32 cellular contexts compared by ENCODE assay signal in genomic region chr6:88388589-88388988, GRCh38.
"Had no signal": no experiment of that assay in that cellular context is flagged by ENCODE, and none has a peak within 500 bp of the region (broad histone marks: within the 10 kb centered on the region; RNA-seq: fewer than 3 reads in every experiment).

No MANE protein-coding gene starts in this region.

- H3K36me3 ChIP-seq: adrenal gland, ascending aorta, brain microvascular endothelial cell, breast epithelium, cardiac muscle cell had no signal

- ATAC-seq: activated naive CD4-positive, alpha-beta T cell treated with anti-CD3 and anti-CD28 coated beads, Interleukin-2, amount 50 U/mL, for 72 hours; activated naive CD8-positive, alpha-beta T cell treated with anti-CD3 and anti-CD28 coated beads, Interleukin-2, amount 50 U/mL, for 24 hours; activated T-cell treated with anti-CD3 and anti-CD28 coated beads, Interleukin-2, amount 50 U/mL, for 4 hours; activated T-cell treated with anti-CD3 and anti-CD28 coated beads, Interleukin-2, amount 50 U/mL, for 72 hours; activated T-helper 17 cell treated with anti-CD3 and anti-CD28 coated beads, Interleukin-2, amount 50 U/mL, for 72 hours; body of pancreas had no signal

- H3K4me3 ChIP-seq: adrenal gland, ascending aorta, body of pancreas, breast epithelium, cardiac muscle cell had no signal

- H3K27me3 ChIP-seq: adrenal gland, ascending aorta, body of pancreas, brain microvascular endothelial cell, breast epithelium, cardiac muscle cell had no signal

- H3K4me1 ChIP-seq: adrenal gland, ascending aorta, body of pancreas, breast epithelium had no signal

- FAIRE-seq: astrocyte, bronchial epithelial cell had no signal

- DNase-seq: activated effector memory CD4-positive, alpha-beta T cell treated with anti-CD3 and anti-CD28 coated beads, Interleukin-2, amount 50 U/mL, for 16 hours; activated effector memory CD4-positive, alpha-beta T cell treated with Interleukin-2 at 50 U/mL for 16 hours; activated gamma-delta T cell; activated gamma-delta T cell treated with Interleukin-2 at 50 U/mL for 16 hours; activated naive CD4-positive, alpha-beta T cell; activated naive CD4-positive, alpha-beta T cell treated with anti-CD3 and anti-CD28 coated beads for 36 hours; activated naive CD4-positive, alpha-beta T cell treated with anti-CD3 and anti-CD28 coated beads, Interleukin-2, amount 10 ng/mL, durations not matched to agents 7 days and 5 days; activated naive CD4-positive, alpha-beta T cell treated with anti-CD3 and anti-CD28 coated beads, Interleukin-2, amount 50 U/mL, for 16 hours; activated naive CD4-positive, alpha-beta T cell treated with Interleukin-2 at 50 U/mL for 16 hours; activated naive CD8-positive, alpha-beta T cell treated with anti-CD3 and anti-CD28 coated beads for 36 hours; activated naive CD8-positive, alpha-beta T cell treated with anti-CD3 and anti-CD28 coated beads, Interleukin-2, amount 10 ng/mL, durations not matched to agents 7 days and 5 days; activated naive CD8-positive, alpha-beta T cell treated with anti-CD3 and anti-CD28 coated beads, Interleukin-2, amount 50 U/mL, for 24 hours; activated T-cell treated with anti-CD3 and anti-CD28 coated beads, Interleukin-2, amount 50 U/mL, for 4 hours; activated T-cell treated with anti-CD3 and anti-CD28 coated beads, Interleukin-2, amount 50 U/mL, for 48 hours; activated T-cell treated with anti-CD3 and anti-CD28 coated beads, Interleukin-2, amount 50 U/mL, for 72 hours; adrenal gland; amniotic stem cell; amygdala; anterior cingulate cortex; aorta; body of pancreas; brain microvascular endothelial cell; caudate nucleus; central memory CD4-positive, alpha-beta T cell; cerebellar nuclear complex had no signal

- H3K9me3 ChIP-seq: adrenal gland, ascending aorta, body of pancreas, breast epithelium had no signal

- H3K27ac ChIP-seq: adrenal gland, ascending aorta, body of pancreas, brain microvascular endothelial cell, breast epithelium, cardiac muscle cell had no signal
